15 cellular contexts compared by ENCODE assay signal in the genomic region with DNA sequence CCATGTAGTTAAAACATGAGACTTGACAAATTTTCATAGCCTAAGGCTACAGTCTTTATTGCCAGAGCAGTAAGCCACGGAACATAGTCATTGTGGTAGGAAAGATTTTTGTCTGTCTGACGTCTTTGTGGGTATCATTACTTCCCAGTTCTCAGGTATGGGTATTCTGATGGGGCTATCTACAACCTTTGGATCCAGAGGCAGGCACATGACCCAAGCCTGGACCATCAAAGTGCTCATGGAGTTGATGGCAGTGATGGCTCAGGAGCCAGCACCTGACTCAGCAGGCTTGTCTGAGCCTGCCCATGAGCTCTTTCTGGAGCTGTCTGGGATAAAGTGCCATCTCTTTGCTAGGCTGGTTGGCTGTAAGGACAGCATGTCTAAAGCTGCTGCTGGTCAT.
DNase-seq lines count a peak whose midpoint lies in the region; ATAC-seq, FAIRE-seq and TF ChIP-seq lines count a peak whose summit lies in the region.
"Had no signal": no experiment of that assay in that cellular context is flagged by ENCODE, and none has a peak within 500 bp of the region (broad histone marks: within the 10 kb centered on the region; RNA-seq: fewer than 3 reads in every experiment).

No MANE protein-coding gene starts in this region.

- DNase-seq in MCF 10A (ENCODE audit: unreplicated experiment) (peak; percentile 58), breast epithelium (ENCODE audit: low spot score in 2 of 2) (no peak), NCI-H510A (lab: John Stamatoyannopoulos, UW) (peak; percentile 18), bronchial epithelial cell (ENCODE audit: low read depth) (peak; percentile 75), urothelium cell line (ENCODE audit: low spot score) (peak; percentile 4)
- no peak for DNase-seq in effector CD8-positive, alpha-beta T cell (lab: John Stamatoyannopoulos, UW)
- DNase-seq: COR-L47, DMS153, MM.1S, NCI-H2081, NCI-H2227 treated with DMSO at 0.1 percent for 48 hours, NCI-H526 treated with DMSO at 0.1 percent for 48 hours, T-helper 2 cell had no signal

- no peaks in the 10 kb centered on the region for H3K9me3 Mint-ChIP-seq in MCF 10A (ENCODE audit: unreplicated experiment)

- no peak for ATAC-seq in GM18505 (IDR thresholded peaks at IDR 0.05; ENCODE audit: unreplicated experiment)

- H3K4me3 ChIP-seq in breast epithelium (no peak overlapping the region), bronchial epithelial cell (ENCODE audit: low read depth, low read length) (no peak overlapping the region)
- H3K4me3 ChIP-seq: SJSA1 had no signal

- peak; percentile 32 for FAIRE-seq in bronchial epithelial cell (lab: Jason Lieb, UNC)
- FAIRE-seq in urothelium cell line (lab: Jason Lieb, UNC), result no peak

- CTCF ChIA-PET in MCF 10A (lab: Yijun Ruan, JAX), result interaction anchor here (0.7 to 1.8 kb wide), 4 partner anchors 36 to 539 kb away, joined by 3 to 4 read pairs (median 3); no protein-coding TSS in a partner anchor

- H3K27me3 ChIP-seq in breast epithelium, result no peaks in the 10 kb centered on the region
- no peaks in the 10 kb centered on the region for H3K27me3 ChIP-seq in bronchial epithelial cell (ENCODE audit: control insufficient read depth, insufficient read depth, low read length)
- H3K27me3 ChIP-seq: SJSA1 had no signal

- no peak for TF ChIP-seq CTCF in MCF 10A (IDR thresholded peaks at IDR 0.05; ENCODE audit: unreplicated experiment)
- TF ChIP-seq CTCF in breast epithelium (IDR thresholded peaks at IDR 0.05), result no peak
- no peak for TF ChIP-seq CTCF in bronchial epithelial cell (IDR thresholded peaks at IDR 0.05; ENCODE audit: insufficient read depth, low read length, severe bottlenecking)

- POLR2A ChIA-PET in MCF 10A (lab: Yijun Ruan, JAX), result interaction anchor here (0.6 to 1.8 kb wide), 10 partner anchors 13 to 187 kb away, joined by 3 to 6 read pairs (median 4); no protein-coding TSS in a partner anchor

- H3K27ac Mint-ChIP-seq in MCF 10A (ENCODE audit: low read depth, unreplicated experiment), result peak overlapping the region; percentile 68

- BruUV-seq in MCF 10A (replicated peaks; lab: Mats Ljungman, UMichigan), result no TSS peak

- TF ChIP-seq POLR2A in breast epithelium (IDR thresholded peaks at IDR 0.05), result no peak
- no peak for TF ChIP-seq POLR2A in GM18505 (IDR thresholded peaks at IDR 0.05; ENCODE audit: borderline replicate concordance, extremely low read depth, insufficient read depth, insufficient read length)

- H3K36me3 ChIP-seq in breast epithelium, result no peaks in the 10 kb centered on the region
- no peaks in the 10 kb centered on the region for H3K36me3 ChIP-seq in bronchial epithelial cell (ENCODE audit: control insufficient read depth, insufficient read depth, low read length)
- H3K36me3 ChIP-seq: SJSA1 had no signal

- no peak overlapping the region for H3K27ac ChIP-seq in breast epithelium
- H3K27ac ChIP-seq: SJSA1 had no signal

- H3K4me1 ChIP-seq in breast epithelium, result no peaks in the 10 kb centered on the region
- H3K4me1 ChIP-seq: SJSA1 had no signal

- H3K36me3 Mint-ChIP-seq in MCF 10A (ENCODE audit: insufficient read depth, unreplicated experiment), result no peaks in the 10 kb centered on the region

- peaks cover 7% of the 10 kb centered on the region for H3K4me1 Mint-ChIP-seq in MCF 10A (ENCODE audit: insufficient read depth, unreplicated experiment)

- intact Hi-C loops in MCF 10A (cut with micrococcal nuclease) (no loop called here), breast epithelium (cut with DNase I; ENCODE audit: low total_unique reads) (no loop called here)

- H3K4me3 Mint-ChIP-seq in MCF 10A (ENCODE audit: unreplicated experiment), result no peak overlapping the region

- no peaks in the 10 kb centered on the region for H3K9me3 ChIP-seq in breast epithelium
- H3K9me3 ChIP-seq: SJSA1 had no signal

- H3K27me3 Mint-ChIP-seq in MCF 10A (ENCODE audit: insufficient read depth, unreplicated experiment), result no peaks in the 10 kb centered on the region

Comparison
In these comparisons a context has a peak if more than half of its experiments do, and no peak if none do; other contexts are left out.
1. DNase-seq: peak in MCF 10A (single experiment), NCI-H510A (single experiment), bronchial epithelial cell (single experiment) and urothelium cell line (single experiment); none in breast epithelium (0 of 2) and effector CD8-positive, alpha-beta T cell (single experiment).